In the genomic region with DNA sequence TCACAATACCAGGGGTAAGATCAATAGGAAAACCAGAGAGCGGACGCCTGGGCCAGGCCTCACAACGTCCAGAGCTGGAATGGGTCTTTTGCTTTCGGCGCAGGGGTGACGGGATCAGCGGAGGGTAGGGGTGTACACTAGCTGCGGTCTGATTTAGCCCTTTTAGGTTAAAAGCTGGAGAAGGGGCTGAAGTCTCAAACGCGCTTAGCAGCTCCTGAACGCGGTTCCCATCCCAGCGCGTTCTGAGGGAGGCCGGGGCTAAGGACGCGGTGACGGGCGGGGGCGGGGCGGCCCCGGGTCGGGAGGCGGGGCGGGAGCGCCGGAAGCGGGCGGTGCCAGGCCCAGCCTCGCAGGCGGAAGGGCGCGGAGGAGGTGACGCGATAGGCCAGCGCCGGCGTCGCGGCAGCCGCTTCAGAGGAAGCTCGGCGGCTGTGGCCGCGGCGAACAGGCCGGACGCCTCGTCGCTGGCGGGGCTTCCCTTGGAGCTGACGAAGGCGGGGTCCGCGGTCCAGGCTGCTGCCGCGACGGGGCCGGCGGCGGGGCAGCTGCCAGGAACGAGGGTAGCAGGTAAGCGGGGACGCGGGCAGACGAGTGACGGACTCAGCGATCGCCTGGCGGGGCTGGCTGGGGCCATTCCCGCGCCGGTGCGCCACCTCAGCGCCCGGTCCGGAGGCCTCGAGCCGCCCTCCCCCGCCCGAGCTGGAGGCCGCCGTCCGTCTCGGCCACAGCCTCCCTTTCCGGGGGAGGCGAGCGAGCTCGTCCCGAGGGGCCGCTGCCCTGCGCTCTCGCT, we compare ENCODE assay signal across 8 cellular contexts. TPM values are rescaled to one million over a fixed set of nuclear protein-coding genes. Genes with fewer than 3 reads are reported as not detected.
DNase-seq lines count a peak whose midpoint lies in the region; ATAC-seq, FAIRE-seq and TF ChIP-seq lines count a peak whose summit lies in the region.

A gene with protein sequence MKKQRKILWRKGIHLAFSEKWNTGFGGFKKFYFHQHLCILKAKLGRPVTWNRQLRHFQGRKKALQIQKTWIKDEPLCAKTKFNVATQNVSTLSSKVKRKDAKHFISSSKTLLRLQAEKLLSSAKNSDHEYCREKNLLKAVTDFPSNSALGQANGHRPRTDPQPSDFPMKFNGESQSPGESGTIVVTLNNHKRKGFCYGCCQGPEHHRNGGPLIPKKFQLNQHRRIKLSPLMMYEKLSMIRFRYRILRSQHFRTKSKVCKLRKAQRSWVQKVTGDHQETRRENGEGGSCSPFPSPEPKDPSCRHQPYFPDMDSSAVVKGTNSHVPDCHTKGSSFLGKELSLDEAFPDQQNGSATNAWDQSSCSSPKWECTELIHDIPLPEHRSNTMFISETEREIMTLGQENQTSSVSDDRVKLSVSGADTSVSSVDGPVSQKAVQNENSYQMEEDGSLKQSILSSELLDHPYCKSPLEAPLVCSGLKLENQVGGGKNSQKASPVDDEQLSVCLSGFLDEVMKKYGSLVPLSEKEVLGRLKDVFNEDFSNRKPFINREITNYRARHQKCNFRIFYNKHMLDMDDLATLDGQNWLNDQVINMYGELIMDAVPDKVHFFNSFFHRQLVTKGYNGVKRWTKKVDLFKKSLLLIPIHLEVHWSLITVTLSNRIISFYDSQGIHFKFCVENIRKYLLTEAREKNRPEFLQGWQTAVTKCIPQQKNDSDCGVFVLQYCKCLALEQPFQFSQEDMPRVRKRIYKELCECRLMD (plus strand): TSS at position 414 of the 790 bp plus-strand sequence. CDS start 17,262 bp downstream, outside the sequence.

- peak within 1 kb of the TSS; percentile 95 for H3K4me3 Mint-ChIP-seq in GM23338
- H3K4me3 Mint-ChIP-seq in activated T-cell treated with anti-CD3 and anti-CD28 coated beads, Interleukin-2, amount 50 U/mL, for 72 hours: peak within 1 kb of the TSS; percentile 91 to 96

- TF ChIP-seq CTCF in DOHH2 (IDR thresholded peaks at IDR 0.05; ENCODE audit: low read depth, low read length, poor library complexity, severe bottlenecking): no peak
- no peak for TF ChIP-seq CTCF in GM23338 (conservative IDR thresholded peaks at IDR 0.05; ENCODE audit: low read depth in 2 of 2)
- no peak for TF ChIP-seq CTCF in esophagus muscularis mucosa (IDR thresholded peaks at IDR 0.05)

- H3K4me1 ChIP-seq in DOHH2 (ENCODE audit: control insufficient read depth, low read length) (peaks cover 20% of the 10 kb centered on the region), GM23338 (ENCODE audit: insufficient read depth) (peaks cover 8% of the 10 kb centered on the region; the same call in 1 of the 2 replicates), esophagus muscularis mucosa (peaks cover 27 to 46% (median 45%) of the 10 kb centered on the region in 4 donors), muscle layer of duodenum (ENCODE audit: control insufficient read depth in 1 of 2, insufficient read depth in 2 of 2, low read length in 2 of 2) (peaks cover 5 to 33% of the 10 kb centered on the region in 2 donors)

- H3K9me3 ChIP-seq in DOHH2 (ENCODE audit: control insufficient read depth, insufficient read depth, low read length) (peaks cover 4% of the 10 kb centered on the region; the same call in 1 of the 2 replicates), esophagus muscularis mucosa (no peaks in the 10 kb centered on the region), muscle layer of duodenum (ENCODE audit: control insufficient read depth in 1 of 2, low read length in 2 of 2) (no peaks in the 10 kb centered on the region)

- H3F3A ChIP-seq in DOHH2 (ENCODE audit: control insufficient read depth, insufficient read depth) (no peaks in the 10 kb centered on the region), GM23338 (replicated peaks; ENCODE audit: low read depth) (0 out of 2 replicates have a peak, but pooled peaks cover 3% of the 10 kb centered on the region)

- peaks cover 13% of the 10 kb centered on the region for H3K36me3 ChIP-seq in DOHH2 (ENCODE audit: control insufficient read depth, low read length)
- H3K36me3 ChIP-seq in GM23338 (ENCODE audit: insufficient read depth): peaks cover 5% of the 10 kb centered on the region; the same call in 1 of the 2 replicates
- H3K36me3 ChIP-seq in esophagus muscularis mucosa: peaks cover 0 to 7% (median 6%) of the 10 kb centered on the region in 4 donors
- H3K36me3 ChIP-seq in muscle layer of duodenum (ENCODE audit: control insufficient read depth in 1 of 2, insufficient read depth in 2 of 2, low read length in 2 of 2): peaks cover 0 to 6% of the 10 kb centered on the region in 2 donors

- TF ChIP-seq POLR2A in esophagus muscularis mucosa (IDR thresholded peaks at IDR 0.05; ENCODE audit: low read depth): peak; percentile 77

- DNase-seq in GM23338 (ENCODE audit: low spot score) (peak; percentile 94), Kasumi-1 (lab: John Stamatoyannopoulos, UW) (peak; percentile 80 to 82), RCC 7860 (ENCODE audit: low spot score) (peak; percentile 71), esophagus muscularis mucosa (ENCODE audit: extremely low spot score) (peak; percentile 96)
- DNase-seq in activated T-cell treated with anti-CD3 and anti-CD28 coated beads, Interleukin-2, amount 50 U/mL, for 72 hours: peak; percentile 92 to 93
- peak; percentile 79 for DNase-seq in stimulated activated CD8-positive, alpha-beta memory T cell treated with anti-CD3 and anti-CD28 coated beads, Interleukin-7, amount 100 ng/mL, for 24 hours (ENCODE audit: low read depth)

- H3K4me3 ChIP-seq in DOHH2 (ENCODE audit: low read length): peak within 1 kb of the TSS; percentile 98
- peak within 1 kb of the TSS; percentile 93 for H3K4me3 ChIP-seq in GM23338
- peak within 1 kb of the TSS; percentile 93 to 100 (median 97) for H3K4me3 ChIP-seq in esophagus muscularis mucosa
- peak within 1 kb of the TSS; percentile 94 to 96 for H3K4me3 ChIP-seq in muscle layer of duodenum (ENCODE audit: low read depth in 1 of 2, low read length in 2 of 2)

- TF ChIP-seq EP300 in esophagus muscularis mucosa (IDR thresholded peaks at IDR 0.05): no peak

- H3K79me2 ChIP-seq in DOHH2 (ENCODE audit: control insufficient read depth, low read length) (peaks cover 49% of the 10 kb centered on the region), GM23338 (replicated peaks; ENCODE audit: insufficient read depth) (peaks cover 47% of the 10 kb centered on the region)

- H3K9me2 ChIP-seq in DOHH2 (replicated peaks; ENCODE audit: control insufficient read depth, low read length) (no peaks in the 10 kb centered on the region), GM23338 (ENCODE audit: insufficient read depth) (no peaks in the 10 kb centered on the region)

- H3K27me3 ChIP-seq in DOHH2 (ENCODE audit: control insufficient read depth, low read length) (no peaks in the 10 kb centered on the region), GM23338 (ENCODE audit: insufficient read depth) (no peaks in the 10 kb centered on the region), esophagus muscularis mucosa (no peaks in the 10 kb centered on the region), muscle layer of duodenum (ENCODE audit: low read depth, low read length) (no peaks in the 10 kb centered on the region)

- peak within 1 kb of the TSS; percentile 92 for H3K27ac Mint-ChIP-seq in GM23338
- H3K27ac Mint-ChIP-seq in activated T-cell treated with anti-CD3 and anti-CD28 coated beads, Interleukin-2, amount 50 U/mL, for 72 hours: peak within 1 kb of the TSS; percentile 96

- intact Hi-C loops in esophagus muscularis mucosa (cut with DNase I): loop anchor here (5.0 kb wide), 1 partner anchor 75 kb away; a partner anchor contains a TSS

- H3K36me3 Mint-ChIP-seq in GM23338 (ENCODE audit: low read depth): peaks cover 6% of the 10 kb centered on the region
- peaks cover 1 to 3% of the 10 kb centered on the region in 2 donors for H3K36me3 Mint-ChIP-seq in activated T-cell treated with anti-CD3 and anti-CD28 coated beads, Interleukin-2, amount 50 U/mL, for 72 hours (ENCODE audit: insufficient read depth in 2 of 2)

- H3K9me3 Mint-ChIP-seq in GM23338: peaks cover 11% of the 10 kb centered on the region; the same call in 2 of the 3 replicates
- H3K9me3 Mint-ChIP-seq in activated T-cell treated with anti-CD3 and anti-CD28 coated beads, Interleukin-2, amount 50 U/mL, for 72 hours: peaks cover 0 to 5% of the 10 kb centered on the region in 2 donors

- WGBS in esophagus muscularis mucosa: 2% methylated on average over 31 of the region's 93 CpGs

- no peak for FAIRE-seq in RCC 7860 (lab: Jason Lieb, UNC)

- H3K4me1 Mint-ChIP-seq in GM23338: peaks cover 11% of the 10 kb centered on the region; the same call in 2 of the 3 replicates
- H3K4me1 Mint-ChIP-seq in activated T-cell treated with anti-CD3 and anti-CD28 coated beads, Interleukin-2, amount 50 U/mL, for 72 hours (ENCODE audit: low read depth): peaks cover 19% of the 10 kb centered on the region

- peak within 1 kb of the TSS; percentile 35 for H3K27ac ChIP-seq in DOHH2 (ENCODE audit: low read depth, low read length)
- H3K27ac ChIP-seq in GM23338 (ENCODE audit: low read depth): peak within 1 kb of the TSS; percentile 97
- H3K27ac ChIP-seq in esophagus muscularis mucosa (replicated peaks in 1 of 4): peak within 1 kb of the TSS; percentile 88 to 99 (median 98)
- H3K27ac ChIP-seq in muscle layer of duodenum (ENCODE audit: low read length): peak within 1 kb of the TSS; percentile 96

- peak within 1 kb of the TSS; percentile 93 for H3K4me2 ChIP-seq in DOHH2 (ENCODE audit: low read length)
- H3K4me2 ChIP-seq in GM23338: peak within 1 kb of the TSS; percentile 97

- peak; percentile 92 for ATAC-seq in GM23338
- peak; percentile 97 for ATAC-seq in activated T-cell treated with anti-CD3 and anti-CD28 coated beads, Interleukin-2, amount 50 U/mL, for 72 hours (replicated peaks in 1 of 2)

- H2AFZ ChIP-seq in GM23338: peak within 1 kb of the TSS; percentile 91

- H4K20me1 ChIP-seq in DOHH2 (ENCODE audit: control insufficient read depth, insufficient read depth, low read depth, low read length): peaks cover 17% of the 10 kb centered on the region
- H4K20me1 ChIP-seq in GM23338 (replicated peaks; ENCODE audit: insufficient read depth): peaks cover 11% of the 10 kb centered on the region; the same call in 1 of the 2 replicates

- no peaks in the 10 kb centered on the region for H3K27me3 Mint-ChIP-seq in GM23338 (ENCODE audit: insufficient read depth, low read depth, poor library complexity)
- no peaks in the 10 kb centered on the region for H3K27me3 Mint-ChIP-seq in activated T-cell treated with anti-CD3 and anti-CD28 coated beads, Interleukin-2, amount 50 U/mL, for 72 hours (ENCODE audit: low read depth)

RNA-seq across cellular contexts. Expression of the gene that starts here (rescaled TPM):
- total RNA-seq in GM23338 (2014; rRNA removed; shearing (Covaris generic)): 34.3 and 44.0 TPM in 2 replicates
- 8.3 and 12.2 TPM in 2 replicates for polyA plus RNA-seq in GM23338 (2016; fragmentation: Nextera tagmentation; extraction: Ambion mirVana)
- 10 to 100 TPM; 33.7 to 38.6 TPM for total RNA-seq in activated T-cell treated with anti-CD3 and anti-CD28 coated beads, Interleukin-2, amount 50 U/mL, for 72 hours
- 10 to 100 TPM; 43.7 to 45.4 (median 44.1) TPM for total RNA-seq in esophagus muscularis mucosa

Comparison
In these comparisons a context has a peak if more than half of its experiments do, and no peak if none do; other contexts are left out.
1. Peak in every context shown above with its lines: DNase-seq, ATAC-seq, H3K4me3 ChIP-seq and H3K27ac ChIP-seq.
2. H3K27ac ChIP-seq: peak in every context shown above with its lines; median percentile 98 in esophagus muscularis mucosa; 97 in GM23338; 96 in muscle layer of duodenum; 35 in DOHH2.